In the genomic region with DNA sequence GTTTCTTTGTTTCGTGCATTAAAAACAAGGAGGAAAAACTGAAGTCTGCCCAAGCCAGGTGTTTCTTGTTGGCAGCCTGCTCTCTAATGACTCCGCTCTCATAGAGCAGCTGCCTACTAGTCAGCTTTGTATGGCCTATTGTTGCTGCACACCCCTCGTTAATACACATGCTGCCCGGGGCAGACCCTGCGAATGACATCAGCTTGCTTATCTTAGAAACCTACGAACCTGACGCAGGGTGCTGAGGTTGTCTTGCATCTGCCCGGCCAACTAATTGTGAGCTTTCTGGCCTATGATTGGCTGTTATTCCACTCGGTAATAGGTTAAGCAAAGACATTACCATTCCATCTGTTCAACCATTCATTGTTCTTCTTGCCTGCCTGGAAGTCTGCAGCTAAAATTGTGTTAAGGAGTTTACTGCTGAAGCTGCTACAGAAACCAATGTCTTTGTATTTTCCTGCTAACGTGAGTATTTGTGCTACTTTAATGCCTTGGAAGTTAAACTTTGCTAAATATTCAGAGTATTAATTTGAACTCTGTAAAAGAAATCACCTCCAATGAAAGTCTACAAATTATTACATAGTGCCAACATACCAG, we compare ENCODE assay signal across 11 cellular contexts. TPM values are rescaled to one million over a fixed set of nuclear protein-coding genes. Genes with fewer than 3 reads are reported as not detected.
A peak's percentile ranks its signal among the peaks of the same experiment; 100 is the strongest.
DNase-seq lines count a peak whose midpoint lies in the region; ATAC-seq, FAIRE-seq and TF ChIP-seq lines count a peak whose summit lies in the region.
"Had no signal": no experiment of that assay in that cellular context is flagged by ENCODE, and none has a peak within 500 bp of the region (broad histone marks: within the 10 kb centered on the region; RNA-seq: fewer than 3 reads in every experiment).

No MANE protein-coding gene starts in this region.

- CTCF ChIA-PET in K562 (lab: Yijun Ruan, JAX; ENCODE audit: low intra/inter-chr PET ratio) = no interaction called here
- CTCF ChIA-PET in naive thymus-derived CD4-positive, alpha-beta T cell (lab: Charles Lee) = no interaction called here

- ATAC-seq in K562 (peak; percentile 48; the same call in 2 of the 3 replicates), HG03280 (IDR thresholded peaks at IDR 0.05; ENCODE audit: unreplicated experiment) (no peak), HG02852 (IDR thresholded peaks at IDR 0.05; ENCODE audit: unreplicated experiment) (no peak)
- ATAC-seq in naive thymus-derived CD4-positive, alpha-beta T cell = no peak

- no peaks in the 10 kb centered on the region for H3K36me3 Mint-ChIP-seq in naive thymus-derived CD4-positive, alpha-beta T cell

- no peaks in the 10 kb centered on the region for H3K4me1 Mint-ChIP-seq in naive thymus-derived CD4-positive, alpha-beta T cell

- no peak for TF ChIP-seq CTCF in K562 (IDR thresholded peaks at IDR 0.05 in 2 of 3, conservative IDR thresholded peaks at IDR 0.05 in 1 of 3; ENCODE audit: insufficient read depth in 2 of 3, low read depth in 1 of 3, low read length in 3 of 3)

- H3K4me3 ChIP-seq in K562 = no peak overlapping the region
- no peak overlapping the region for H3K4me3 ChIP-seq in naive thymus-derived CD4-positive, alpha-beta T cell (ENCODE audit: low read length)

- intact Hi-C loops in K562 (cut with micrococcal nuclease) = no loop called here
- intact Hi-C loops in naive thymus-derived CD4-positive, alpha-beta T cell (cut with micrococcal nuclease) = no loop called here

- TF ChIP-seq POLR2A in K562 (conservative IDR thresholded peaks at IDR 0.05) = no peak

- no peak overlapping the region for H2AFZ ChIP-seq in K562 (ENCODE audit: low read depth, low read length)
- H2AFZ ChIP-seq: parathyroid adenoma had no signal

- H3K4me1 ChIP-seq in K562 (replicated peaks in 1 of 2; ENCODE audit: control insufficient read depth in 2 of 2, insufficient read depth in 2 of 2, low read length in 2 of 2) = peaks cover 0 to 2% of the 10 kb centered on the region in 2 experiments; a peak in 3 of 5 replicates
- H3K4me1 ChIP-seq in naive thymus-derived CD4-positive, alpha-beta T cell (ENCODE audit: control insufficient read depth in 2 of 2, insufficient read depth in 2 of 2, low read length in 2 of 2) = no peaks in the 10 kb centered on the region
- H3K4me1 ChIP-seq: parathyroid adenoma had no signal

- H3K4me2 ChIP-seq in K562 (ENCODE audit: insufficient read depth, low read length) = no peak overlapping the region

- H3K79me2 ChIP-seq in K562 (ENCODE audit: control insufficient read depth, insufficient read depth, low read length) = no peaks in the 10 kb centered on the region
- H3K79me2 ChIP-seq: parathyroid adenoma had no signal

- H4K20me1 ChIP-seq in K562 (replicated peaks; ENCODE audit: control insufficient read depth, insufficient read depth, low read length) = no peaks in the 10 kb centered on the region

- POLR2A ChIA-PET in K562 (lab: Yijun Ruan, JAX) = no interaction called here
- POLR2A ChIA-PET in naive thymus-derived CD4-positive, alpha-beta T cell (lab: Charles Lee) = no interaction called here

- no peak overlapping the region for H3K27ac Mint-ChIP-seq in naive thymus-derived CD4-positive, alpha-beta T cell

- no peaks in the 10 kb centered on the region for H3K36me3 ChIP-seq in K562 (ENCODE audit: control insufficient read depth, insufficient read depth, low read length)
- no peaks in the 10 kb centered on the region for H3K36me3 ChIP-seq in naive thymus-derived CD4-positive, alpha-beta T cell (ENCODE audit: control insufficient read depth in 2 of 3, insufficient read depth in 3 of 3, low read length in 3 of 3)

- no peak for TF ChIP-seq RAD21 in K562 (CRISPR knock-in tag; conservative IDR thresholded peaks at IDR 0.05 in 1 of 2, IDR thresholded peaks at IDR 0.05 in 1 of 2)

- no peaks in the 10 kb centered on the region for H3K27me3 ChIP-seq in K562 (ENCODE audit: control insufficient read depth in 2 of 2, insufficient read depth in 2 of 2, low read length in 2 of 2)
- H3K27me3 ChIP-seq in naive thymus-derived CD4-positive, alpha-beta T cell (ENCODE audit: control insufficient read depth in 2 of 2, insufficient read depth in 2 of 2, low read length in 2 of 2) = no peaks in the 10 kb centered on the region

- peaks cover 8 to 30% (median 14%) of the 10 kb centered on the region in 5 donors for H3K27me3 Mint-ChIP-seq in naive thymus-derived CD4-positive, alpha-beta T cell

- no peaks in the 10 kb centered on the region for H3K9me3 ChIP-seq in K562 (replicated peaks; ENCODE audit: control insufficient read depth, insufficient read depth, low read depth, low read length)
- H3K9me3 ChIP-seq in naive thymus-derived CD4-positive, alpha-beta T cell (ENCODE audit: control insufficient read depth in 2 of 3, low read length in 3 of 3) = no peaks in the 10 kb centered on the region

- 25% methylated on average over 10 of the region's 10 CpGs for WGBS in K562 (ENCODE audit: insufficient coverage, low coverage, missing lambda C conversion rate)

- H3K9me1 ChIP-seq in K562 (ENCODE audit: control insufficient read depth, insufficient read depth, low read length) = no peaks in the 10 kb centered on the region

- no peak overlapping the region for H3K27ac ChIP-seq in K562 (ENCODE audit: extremely low read depth, low read depth, low read length)
- no peak overlapping the region for H3K27ac ChIP-seq in naive thymus-derived CD4-positive, alpha-beta T cell (ENCODE audit: low read depth, low read length)
- H3K27ac ChIP-seq: parathyroid adenoma had no signal

- peak; percentile 75 for FAIRE-seq in K562 (lab: Jason Lieb, UNC)

- no TSS peak for BruUV-seq in K562 (replicated peaks; lab: Mats Ljungman, UMichigan)

- no peak overlapping the region for H3K9ac ChIP-seq in K562 (ENCODE audit: insufficient read depth in 1 of 2, low read depth in 2 of 2, low read length in 2 of 2)
- H3K9ac ChIP-seq: parathyroid adenoma had no signal

- in situ Hi-C loops in K562 (cut with MboI) = no loop called here

- DNase-seq in ELF-1 (ENCODE audit: low read depth, low spot score) = peak; percentile 84
- DNase-seq in NCI-H2171 (lab: John Stamatoyannopoulos, UW) = peak; percentile 96
- peak in 1 of 4 experiments; percentile 32 for DNase-seq in K562 (ENCODE audit: extremely low read depth in 1 of 4, low spot score in 3 of 4)
- DNase-seq in midbrain (lab: John Stamatoyannopoulos, UW) = peak; percentile 28
- DNase-seq in activated naive CD4-positive, alpha-beta T cell (lab: John Stamatoyannopoulos, UW) = no peak
- DNase-seq in naive thymus-derived CD4-positive, alpha-beta T cell = no peak
- DNase-seq: activated naive CD4-positive, alpha-beta T cell treated with Interleukin-2 at 50 U/mL for 16 hours; T-helper 9 cell had no signal

- no peak overlapping the region for H3K4me3 Mint-ChIP-seq in naive thymus-derived CD4-positive, alpha-beta T cell

- TF ChIP-seq EP300 in K562 (IDR thresholded peaks at IDR 0.05; ENCODE audit: low read length) = no peak

- H3K9me3 Mint-ChIP-seq in naive thymus-derived CD4-positive, alpha-beta T cell = no peaks in the 10 kb centered on the region

TF ChIP-seq in K562, 482 proteins besides CTCF, POLR2A, EP300 and RAD21 (continues in another document):
- TF ChIP-seq ATF1 (CRISPR knock-in tag; IDR thresholded peaks at IDR 0.05) (no peak), ATF1 (tag; IDR thresholded peaks at IDR 0.05) (0 out of 2 replicates have a peak, but pooled peaks have one; percentile 10), JUND (IDR thresholded peaks at IDR 0.05; ENCODE audit: borderline replicate concordance, low read depth, low read length) (peak; percentile 10; the same call in 1 of the 2 replicates), JUND (tag; IDR thresholded peaks at IDR 0.05; ENCODE audit: borderline replicate concordance, low read depth, low read length) (no peak), CREB1 (IDR thresholded peaks at IDR 0.05) (peak; percentile 46; the same call in 1 of the 2 replicates), CREB1 (CRISPR knock-in tag; IDR thresholded peaks at IDR 0.05) (no peak)

RNA-seq across cellular contexts. Expression of gene ZC3H12C, which starts 37.5 kb away (rescaled TPM):
- 7.3 and 12.7 TPM in 2 replicates for total RNA-seq in K562 (2011; cell fraction: chromatin; rRNA removed; ENCODE audit: low replicate concordance)
- total RNA-seq in K562 (2011; cell fraction: nucleolus; rRNA removed) = 2.0 and 2.1 TPM in 2 replicates
- 3.4 and 7.3 TPM in 2 replicates for total RNA-seq in K562 (2011; cell fraction: nucleoplasm; rRNA removed)
- total RNA-seq in K562 (2014; rRNA removed) = 1.8 and 2.0 TPM in 2 replicates
- total RNA-seq in K562 (2014; rRNA removed; fragmentation: Illumina TruSeq; extraction: Trizol) = 3.7 and 4.5 TPM in 2 replicates
- total RNA-seq in K562 (2015; rRNA removed; fragmentation: Illumina TruSeq; extraction: Trizol) = 3.9 and 5.0 TPM in 2 replicates
- 3.9 and 4.7 TPM in 2 replicates for total RNA-seq in K562 (2021)
- polyA plus RNA-seq in K562 (2011; rRNA removed) = 4.3 and 5.9 TPM in 2 replicates
- polyA plus RNA-seq in K562 (2011; cell fraction: cytosol; rRNA removed) = 2.2 and 2.9 TPM in 2 replicates
- 7.3 and 12.4 TPM in 2 replicates for polyA plus RNA-seq in K562 (2011; cell fraction: nucleus; rRNA removed)
- 1.7 and 2.4 TPM in 2 replicates for polyA plus RNA-seq in K562 (2012)
- polyA plus RNA-seq in K562 (2014; fragmentation: Illumina TruSeq; extraction: Trizol) = 2.8 and 3.3 TPM in 2 replicates
- under 1 TPM; 0.56 to 0.69 TPM for polyA plus RNA-seq in K562 (2014; fragmentation: Nextera tagmentation; extraction: Ambion mirVana)
- polyA plus RNA-seq in K562 (2014; rRNA removed) = 1.7 and 2.2 TPM in 2 replicates
- 10.5 and 13.5 TPM in 2 replicates for polyA minus RNA-seq in K562 (2011; rRNA and poly(A)+ RNA removed)
- 2.6 and 3.7 TPM in 2 replicates for polyA minus RNA-seq in K562 (2011; cell fraction: cytosol; rRNA and poly(A)+ RNA removed)
- 5.9 and 6.7 TPM in 2 replicates for polyA minus RNA-seq in K562 (2011; cell fraction: nucleus; rRNA and poly(A)+ RNA removed)
- total RNA-seq in naive thymus-derived CD4-positive, alpha-beta T cell = 1 to 10 TPM in 2 of 5 experiments, under 1 TPM in 3; 0.19 to 2.5 (median 0.35) TPM
- not detected for polyA plus RNA-seq in naive thymus-derived CD4-positive, alpha-beta T cell

Comparison
In these comparisons a context has a peak if more than half of its experiments do, and no peak if none do; other contexts are left out.
1. DNase-seq: peak in ELF-1 (single experiment), NCI-H2171 (single experiment) and midbrain (single experiment); none in activated naive CD4-positive, alpha-beta T cell (0 of 4) and naive thymus-derived CD4-positive, alpha-beta T cell (0 of 9).